Comparison of ENCODE assay signal across 7 cellular contexts in genomic region chr2:27703638-27704341, GRCh38. TPM values are rescaled to one million over a fixed set of nuclear protein-coding genes. Genes with fewer than 3 reads are reported as not detected.
DNase-seq lines count a peak whose midpoint lies in the region; ATAC-seq and TF ChIP-seq lines count a peak whose summit lies in the region.

No MANE protein-coding gene starts in this region.

- H3K36me3 ChIP-seq in SK-N-MC (ENCODE audit: insufficient read depth, low read length) (no peaks in the 10 kb centered on the region), upper lobe of left lung (no peaks in the 10 kb centered on the region)

- no peak overlapping the region for H3K4me3 Mint-ChIP-seq in glutamatergic neuron (ENCODE audit: unreplicated experiment)

- H3K4me1 ChIP-seq in upper lobe of left lung = peaks cover 30 to 49% (median 39%) of the 10 kb centered on the region in 4 donors

- TF ChIP-seq EP300 in upper lobe of left lung (IDR thresholded peaks at IDR 0.05) = no peak

- H3K9me3 Mint-ChIP-seq in glutamatergic neuron (ENCODE audit: unreplicated experiment) = no peaks in the 10 kb centered on the region

- TF ChIP-seq CTCF in GM12874 (IDR thresholded peaks at IDR 0.05; ENCODE audit: insufficient read depth, low read depth, low read length) = peak; percentile 80
- peak; percentile 92 for TF ChIP-seq CTCF in glutamatergic neuron (IDR thresholded peaks at IDR 0.05; ENCODE audit: partially characterized antibody, unreplicated experiment)
- TF ChIP-seq CTCF in upper lobe of left lung (IDR thresholded peaks at IDR 0.05) = peak; percentile 84 to 90 (median 88)

- no peak overlapping the region for H3K9ac ChIP-seq in SK-N-MC (ENCODE audit: insufficient read length)

- H3K27ac ChIP-seq in SK-N-MC = no peak overlapping the region
- H3K27ac ChIP-seq in upper lobe of left lung = peak overlapping the region in 1 of 4 donors; percentile 81

- TF ChIP-seq POLR2A in upper lobe of left lung (IDR thresholded peaks at IDR 0.05) = no peak

- no peak overlapping the region for H3K27ac Mint-ChIP-seq in glutamatergic neuron (ENCODE audit: unreplicated experiment)

- intact Hi-C loops in posterior vena cava (cut with DNase I) = loop anchor here (5.0 to 10.0 kb wide), 3 partner anchors 181 to 751 kb away; no protein-coding TSS in a partner anchor

- no peaks in the 10 kb centered on the region for H3K9me3 ChIP-seq in SK-N-MC (ENCODE audit: low read depth, low read length)
- H3K9me3 ChIP-seq in upper lobe of left lung = no peaks in the 10 kb centered on the region

- H3K27me3 ChIP-seq in upper lobe of left lung = no peaks in the 10 kb centered on the region

- H3K27me3 Mint-ChIP-seq in glutamatergic neuron (ENCODE audit: unreplicated experiment) = no peaks in the 10 kb centered on the region

- peak; percentile 78 to 84 for ATAC-seq in upper lobe of left lung (ENCODE audit: low FRiP score in 2 of 2)

- WGBS in upper lobe of left lung, 2 donors = 28 to 29% methylated on average over 9 of the region's 9 CpGs

- no peaks in the 10 kb centered on the region for H3K36me3 Mint-ChIP-seq in glutamatergic neuron (ENCODE audit: unreplicated experiment)

- H3K4me3 ChIP-seq in SK-N-MC (no peak overlapping the region), upper lobe of left lung (no peak overlapping the region)

- no peaks in the 10 kb centered on the region for H3K4me1 Mint-ChIP-seq in glutamatergic neuron (ENCODE audit: low read depth, unreplicated experiment)

- DNase-seq in NCI-H1092 (lab: John Stamatoyannopoulos, UW) (peak; percentile 1), SK-N-MC (ENCODE audit: low read depth, low spot score) (peak; percentile 74), glutamatergic neuron (peak; percentile 86), posterior vena cava (ENCODE audit: low spot score) (peak; percentile 91), upper lobe of left lung (peak in 1 of 2 donors; percentile 88)
- DNase-seq in activated naive CD4-positive, alpha-beta T cell treated with Interleukin-2 at 50 U/mL for 16 hours = peak; percentile 85

RNA-seq across cellular contexts. Expression of gene SLC4A1AP, which starts 40.1 kb away (rescaled TPM):
- total RNA-seq in glutamatergic neuron (ENCODE audit: unreplicated experiment) (24.7 TPM), posterior vena cava (10 to 100 TPM; 15.0 to 17.2 TPM), upper lobe of left lung (10 to 100 TPM; 15.8 to 44.0 (median 21.6) TPM)

RNA-seq across cellular contexts. Expression of gene SUPT7L, which starts 40.4 kb away (rescaled TPM):
- total RNA-seq in glutamatergic neuron (ENCODE audit: unreplicated experiment) (47.4 TPM), posterior vena cava (10 to 100 TPM; 18.4 to 22.8 TPM), upper lobe of left lung (10 to 100 TPM; 22.2 to 70.2 (median 25.0) TPM)
